Comparison of ENCODE assay signal across 8 cellular contexts in the genomic region with DNA sequence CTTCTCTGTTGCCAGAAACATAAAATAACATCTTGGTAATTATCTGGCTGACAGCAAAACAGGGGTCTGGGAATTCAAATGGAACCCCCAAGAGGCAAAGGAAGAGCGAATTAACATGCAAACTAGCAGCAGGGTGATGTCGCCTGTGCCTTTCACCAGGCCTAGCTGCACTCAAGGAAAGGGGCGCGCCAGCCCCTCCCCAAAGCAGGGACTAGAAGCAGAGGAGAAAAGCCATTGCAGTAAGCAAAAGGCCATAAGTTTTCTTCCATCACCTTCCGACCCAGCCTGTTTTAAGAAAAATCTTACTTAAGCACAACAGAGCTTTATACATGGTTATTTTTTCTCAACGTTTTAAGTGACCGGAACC. TPM values are rescaled to one million over a fixed set of nuclear protein-coding genes. Genes with fewer than 3 reads are reported as not detected.
A peak's percentile ranks its signal among the peaks of the same experiment; 100 is the strongest.
DNase-seq lines count a peak whose midpoint lies in the region; ATAC-seq and TF ChIP-seq lines count a peak whose summit lies in the region.

No MANE protein-coding gene starts in this region.

- peak overlapping the region; percentile 79 for H3K4me2 ChIP-seq in Karpas-422 (ENCODE audit: low read depth, low read length, poor library complexity, severe bottlenecking)

- no peaks in the 10 kb centered on the region for H4K20me1 ChIP-seq in Karpas-422 (ENCODE audit: insufficient read depth, low read depth, low read length)

- TF ChIP-seq CTCF in GM12864 (IDR thresholded peaks at IDR 0.05; ENCODE audit: low read depth, low read length, missing control alignments), result no peak
- TF ChIP-seq CTCF in colonic mucosa (IDR thresholded peaks at IDR 0.05), result no peak

- POLR2A ChIA-PET in naive thymus-derived CD8-positive, alpha-beta T cell (lab: Charles Lee), result interaction anchor here (1.1 kb wide), 1 partner anchor 380 kb away, joined by 4 read pairs; a partner anchor contains a TSS

- ATAC-seq in GM21619 (IDR thresholded peaks at IDR 0.05; ENCODE audit: unreplicated experiment), result peak; percentile 9
- ATAC-seq in naive thymus-derived CD8-positive, alpha-beta T cell, result peak in 1 of 2 donors; percentile 2

- H3K4me3 ChIP-seq in GM12864 (ENCODE audit: low read depth, low read length) (peak overlapping the region; percentile 78), Karpas-422 (ENCODE audit: low read length) (peak overlapping the region; percentile 95), colonic mucosa (peak overlapping the region; percentile 71)

- peak overlapping the region; percentile 40 for H2AFZ ChIP-seq in Karpas-422 (ENCODE audit: low read length)

- peaks cover 5 to 28% (median 6%) of the 10 kb centered on the region in 3 donors for H3K36me3 Mint-ChIP-seq in naive thymus-derived CD8-positive, alpha-beta T cell

- H3K27ac ChIP-seq in Karpas-422 (ENCODE audit: low read length), result peak overlapping the region; percentile 90
- H3K27ac ChIP-seq in colonic mucosa, result peak overlapping the region; percentile 91

- peak overlapping the region; percentile 92 to 100 (median 98) for H3K27ac Mint-ChIP-seq in naive thymus-derived CD8-positive, alpha-beta T cell

- no peaks in the 10 kb centered on the region for H3K9me2 ChIP-seq in Karpas-422 (replicated peaks; ENCODE audit: insufficient read depth, low read length)

- H3K36me3 ChIP-seq in Karpas-422 (ENCODE audit: insufficient read depth, low read length) (peaks cover 16% of the 10 kb centered on the region), colonic mucosa (no peaks in the 10 kb centered on the region)

- intact Hi-C loops in colonic mucosa (cut with DNase I), result no loop called here

- H3K9me3 Mint-ChIP-seq in naive thymus-derived CD8-positive, alpha-beta T cell, result no peaks in the 10 kb centered on the region

- H3K4me1 ChIP-seq in Karpas-422 (ENCODE audit: low read length) (peaks cover 13% of the 10 kb centered on the region), colonic mucosa (no peaks in the 10 kb centered on the region)

- peaks cover 51% of the 10 kb centered on the region for H3K79me2 ChIP-seq in Karpas-422 (ENCODE audit: low read length)

- no peak for DNase-seq in GM12864 (ENCODE audit: low read depth)
- DNase-seq in Karpas-422, result no peak
- peak; percentile 22 for DNase-seq in colonic mucosa
- peak in 1 of 10 donors; percentile 9 for DNase-seq in naive thymus-derived CD8-positive, alpha-beta T cell
- no peak for DNase-seq in HK-2 (ENCODE audit: unreplicated experiment)
- no peak for DNase-seq in DMS114 treated with DMSO at 0.1 percent for 48 hours (lab: John Stamatoyannopoulos, UW; ENCODE audit: unreplicated experiment)
- DNase-seq in COR-L47 (lab: John Stamatoyannopoulos, UW), result no peak

- peaks cover 24 to 41% (median 39%) of the 10 kb centered on the region in 4 donors for H3K4me1 Mint-ChIP-seq in naive thymus-derived CD8-positive, alpha-beta T cell

- H3K27me3 ChIP-seq in Karpas-422 (ENCODE audit: low read length) (no peaks in the 10 kb centered on the region), colonic mucosa (no peaks in the 10 kb centered on the region)

- peak overlapping the region; percentile 94 for H3K9ac ChIP-seq in Karpas-422 (ENCODE audit: low read length)
- H3K9ac ChIP-seq in colonic mucosa (ENCODE audit: low read depth in 2 of 2, low read length in 2 of 2), result peak overlapping the region; percentile 70 to 92

- no peaks in the 10 kb centered on the region for H3K9me3 ChIP-seq in Karpas-422 (ENCODE audit: low read length)
- no peaks in the 10 kb centered on the region for H3K9me3 ChIP-seq in colonic mucosa

- H3K27me3 Mint-ChIP-seq in naive thymus-derived CD8-positive, alpha-beta T cell, result peaks cover 0 to 3% (median 0%) of the 10 kb centered on the region in 5 donors

- peak overlapping the region; percentile 96 to 100 (median 99) for H3K4me3 Mint-ChIP-seq in naive thymus-derived CD8-positive, alpha-beta T cell

RNA-seq across cellular contexts. Expression of a gene that starts 0.5 kb away (rescaled TPM):
- 17.8 and 48.0 TPM in 2 replicates for total RNA-seq in Karpas-422 (2014; rRNA removed; shearing (Covaris generic); ENCODE audit: low replicate concordance)
- 1 to 10 TPM; 5.8 to 8.8 TPM for total RNA-seq in colonic mucosa
- total RNA-seq in naive thymus-derived CD8-positive, alpha-beta T cell, result 10 to 100 TPM; 17.0 to 17.2 TPM
- 10 to 100 TPM in 2 of 3 donors, 1 to 10 TPM in 1; 6.8 to 13.3 (median 11.9) TPM for polyA plus RNA-seq in naive thymus-derived CD8-positive, alpha-beta T cell
